In the genomic region with DNA sequence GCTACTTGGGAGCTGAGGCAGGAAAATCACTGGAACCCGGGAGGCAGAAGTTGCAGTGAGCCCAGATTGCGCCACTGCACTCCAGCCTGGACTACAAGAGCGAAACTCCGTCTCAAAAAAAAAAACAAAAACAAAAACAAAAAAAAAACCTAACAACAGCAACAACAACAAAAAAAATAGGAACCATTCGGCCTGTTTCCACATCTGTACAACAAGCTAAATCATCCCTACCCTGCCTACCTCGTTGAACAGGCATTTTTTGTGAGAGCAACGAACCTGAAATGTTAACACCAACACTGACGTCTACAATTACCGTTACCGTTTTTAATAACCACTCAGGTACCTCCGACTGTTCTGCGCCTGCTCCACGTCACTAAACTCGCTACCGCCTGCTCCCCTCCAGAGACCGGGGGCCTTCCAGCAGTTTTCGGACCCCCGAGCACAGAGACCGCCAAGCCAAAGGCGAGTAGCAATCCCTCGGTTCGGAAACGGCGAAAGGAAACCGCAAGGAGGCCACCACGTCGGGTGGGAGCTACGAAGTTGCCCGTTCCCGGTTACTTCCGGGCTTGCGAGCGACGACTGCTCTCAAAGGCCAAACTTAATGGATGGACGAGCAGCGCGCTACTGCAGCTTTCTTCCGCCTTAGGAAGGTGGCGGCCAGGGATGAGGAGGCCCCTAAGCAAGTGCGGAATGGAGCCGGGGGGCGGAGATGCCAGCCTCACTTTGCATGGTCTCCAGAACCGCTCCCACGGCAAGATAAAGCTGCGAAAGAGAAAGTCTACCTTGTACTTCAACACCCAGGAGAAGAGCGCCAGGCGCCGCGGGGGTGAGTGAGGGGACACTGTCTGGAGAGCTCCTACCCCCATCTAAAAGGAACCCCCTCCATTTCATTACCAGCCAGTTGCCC, we compare ENCODE assay signal across 1 cellular context.
TF ChIP-seq lines count a peak whose summit lies in the region.

Gene PIGB (plus strand): TSS at position 635 of the 907 bp plus-strand sequence. CDS start 29 bp downstream, at position 664.
Gene PIGBOS1 (minus strand): TSS at position 536 of the 907 bp plus-strand sequence. CDS start 1,331 bp downstream, outside the sequence.

TF ChIP-seq in HepG2, 621 proteins besides CTCF, POLR2A, EP300 and RAD21 (continued from another document and continues in another):
- TF ChIP-seq ZBTB3 (CRISPR knock-in tag; IDR thresholded peaks at IDR 0.05; ENCODE audit: borderline replicate concordance, low read depth) (peak; percentile 59; the same call in 1 of the 2 replicates), MIER3 (CRISPR knock-in tag; IDR thresholded peaks at IDR 0.05; ENCODE audit: borderline replicate concordance) (peak; percentile 79; the same call in 1 of the 2 replicates), RXRA (CRISPR knock-in tag; IDR thresholded peaks at IDR 0.05) (0 out of 2 replicates have a peak, but pooled peaks have one; percentile 47), ZNF24 (IDR thresholded peaks at IDR 0.05) (no peak; the same call in 1 of the 2 replicates), ZBTB20 (CRISPR knock-in tag; IDR thresholded peaks at IDR 0.05; ENCODE audit: borderline replicate concordance, low read depth) (peak; percentile 57; the same call in 1 of the 2 replicates), ZNF232 (CRISPR knock-in tag; IDR thresholded peaks at IDR 0.05; ENCODE audit: borderline replicate concordance) (peak; percentile 46; the same call in 1 of the 2 replicates), KMT2B (CRISPR knock-in tag; IDR thresholded peaks at IDR 0.05) (peak; percentile 99), ZBTB1 (CRISPR knock-in tag; IDR thresholded peaks at IDR 0.05; ENCODE audit: borderline replicate concordance) (no peak), MXD3 (CRISPR knock-in tag; IDR thresholded peaks at IDR 0.05) (peak; percentile 84; the same call in 1 of the 2 replicates), ZNF644 (CRISPR knock-in tag; IDR thresholded peaks at IDR 0.05; ENCODE audit: low read depth) (peak; percentile 93), NFE2L2 (IDR thresholded peaks at IDR 0.05; ENCODE audit: low read length) (no peak), ZHX1 (CRISPR knock-in tag; IDR thresholded peaks at IDR 0.05; ENCODE audit: low read depth) (peak; percentile 85), TFDP2 (CRISPR knock-in tag; IDR thresholded peaks at IDR 0.05) (peak; percentile 57; the same call in 1 of the 2 replicates), HES4 (CRISPR knock-in tag; IDR thresholded peaks at IDR 0.05; ENCODE audit: borderline replicate concordance) (peak; percentile 77; the same call in 1 of the 2 replicates), ZNF180 (CRISPR knock-in tag; IDR thresholded peaks at IDR 0.05; ENCODE audit: borderline replicate concordance, low read depth) (no peak), ZNF781 (CRISPR knock-in tag; IDR thresholded peaks at IDR 0.05; ENCODE audit: borderline replicate concordance, not compliant biosample characterization) (no peak), ZNF318 (CRISPR knock-in tag; IDR thresholded peaks at IDR 0.05) (0 out of 2 replicates have a peak, but pooled peaks have one; percentile 52), RNF2 (conservative IDR thresholded peaks at IDR 0.05; ENCODE audit: low read depth) (no peak), ZNF44 (CRISPR knock-in tag; IDR thresholded peaks at IDR 0.05) (0 out of 2 replicates have a peak, but pooled peaks have one; percentile 36), ZNF468 (CRISPR knock-in tag; IDR thresholded peaks at IDR 0.05) (0 out of 2 replicates have a peak, but pooled peaks have one; percentile 40), ZSCAN29 (CRISPR knock-in tag; conservative IDR thresholded peaks at IDR 0.05) (peak; percentile 88), XRCC5 (optimal IDR thresholded peaks at IDR 0.05; ENCODE audit: low read length) (peak; percentile 93), ZNF572 (CRISPR knock-in tag; IDR thresholded peaks at IDR 0.05) (no peak), ZNF510 (CRISPR knock-in tag; IDR thresholded peaks at IDR 0.05; ENCODE audit: low read depth) (0 out of 2 replicates have a peak, but pooled peaks have one; percentile 40), ZNF256 (CRISPR knock-in tag; conservative IDR thresholded peaks at IDR 0.05) (no peak), FOSL2 (CRISPR knock-in tag; IDR thresholded peaks at IDR 0.05) (peak; percentile 37), SALL1 (CRISPR knock-in tag; IDR thresholded peaks at IDR 0.05) (peak; percentile 86), HMG20B (CRISPR knock-in tag; conservative IDR thresholded peaks at IDR 0.05) (peak; percentile 52; the same call in 1 of the 2 replicates), MXI1 (IDR thresholded peaks at IDR 0.05; ENCODE audit: borderline replicate concordance, low read depth, low read length) (peak; percentile 57; the same call in 1 of the 3 replicates), ZNF629 (CRISPR knock-in tag; conservative IDR thresholded peaks at IDR 0.05) (peak; percentile 28; the same call in 1 of the 2 replicates), HMGXB4 (CRISPR knock-in tag; IDR thresholded peaks at IDR 0.05; ENCODE audit: borderline replicate concordance in 1 of 2, low read depth in 1 of 2) (peak; percentile 92 to 94), ZNF556 (CRISPR knock-in tag; IDR thresholded peaks at IDR 0.05; ENCODE audit: borderline replicate concordance) (peak; percentile 93), SOX13 (IDR thresholded peaks at IDR 0.05) (no peak), SOX13 (CRISPR knock-in tag; conservative IDR thresholded peaks at IDR 0.05 in 1 of 2, IDR thresholded peaks at IDR 0.05 in 1 of 2) (0 out of 4 replicates have a peak, but pooled peaks of 1 of the 2 experiments have one; percentile 28), ZNF615 (CRISPR knock-in tag; IDR thresholded peaks at IDR 0.05; ENCODE audit: borderline replicate concordance) (peak; percentile 69; the same call in 1 of the 2 replicates), PHF21A (CRISPR knock-in tag; IDR thresholded peaks at IDR 0.05) (peak; percentile 77), NBN (conservative IDR thresholded peaks at IDR 0.05) (no peak), ZNF350 (CRISPR knock-in tag; IDR thresholded peaks at IDR 0.05; ENCODE audit: borderline replicate concordance, low read depth) (peak; percentile 77; the same call in 1 of the 2 replicates), MEIS1 (CRISPR knock-in tag; IDR thresholded peaks at IDR 0.05; ENCODE audit: borderline replicate concordance) (peak; percentile 90; the same call in 1 of the 2 replicates), RBFOX2 (IDR thresholded peaks at IDR 0.05; ENCODE audit: low read depth, low read length) (peak; percentile 77)
- TF ChIP-seq, protein P1, sequence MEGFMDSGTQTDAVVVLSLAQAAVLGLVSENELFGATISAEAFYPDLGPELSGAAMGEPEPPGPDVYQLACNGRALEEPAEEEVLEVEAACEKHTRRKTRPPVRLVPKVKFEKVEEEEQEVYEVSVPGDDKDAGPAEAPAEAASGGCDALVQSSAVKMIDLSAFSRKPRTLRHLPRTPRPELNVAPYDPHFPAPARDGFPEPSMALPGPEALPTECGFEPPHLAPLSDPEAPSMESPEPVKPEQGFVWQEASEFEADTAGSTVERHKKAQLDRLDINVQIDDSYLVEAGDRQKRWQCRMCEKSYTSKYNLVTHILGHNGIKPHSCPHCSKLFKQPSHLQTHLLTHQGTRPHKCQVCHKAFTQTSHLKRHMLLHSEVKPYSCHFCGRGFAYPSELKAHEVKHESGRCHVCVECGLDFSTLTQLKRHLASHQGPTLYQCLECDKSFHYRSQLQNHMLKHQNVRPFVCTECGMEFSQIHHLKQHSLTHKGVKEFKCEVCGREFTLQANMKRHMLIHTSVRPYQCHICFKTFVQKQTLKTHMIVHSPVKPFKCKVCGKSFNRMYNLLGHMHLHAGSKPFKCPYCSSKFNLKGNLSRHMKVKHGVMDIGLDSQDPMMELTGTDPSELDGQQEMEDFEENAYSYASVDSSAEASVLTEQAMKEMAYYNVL (CRISPR knock-in tag; IDR thresholded peaks at IDR 0.05; ENCODE audit: borderline replicate concordance) = 0 out of 2 replicates have a peak, but pooled peaks have one; percentile 23
